10 cellular contexts compared by ENCODE assay signal in the genomic region with DNA sequence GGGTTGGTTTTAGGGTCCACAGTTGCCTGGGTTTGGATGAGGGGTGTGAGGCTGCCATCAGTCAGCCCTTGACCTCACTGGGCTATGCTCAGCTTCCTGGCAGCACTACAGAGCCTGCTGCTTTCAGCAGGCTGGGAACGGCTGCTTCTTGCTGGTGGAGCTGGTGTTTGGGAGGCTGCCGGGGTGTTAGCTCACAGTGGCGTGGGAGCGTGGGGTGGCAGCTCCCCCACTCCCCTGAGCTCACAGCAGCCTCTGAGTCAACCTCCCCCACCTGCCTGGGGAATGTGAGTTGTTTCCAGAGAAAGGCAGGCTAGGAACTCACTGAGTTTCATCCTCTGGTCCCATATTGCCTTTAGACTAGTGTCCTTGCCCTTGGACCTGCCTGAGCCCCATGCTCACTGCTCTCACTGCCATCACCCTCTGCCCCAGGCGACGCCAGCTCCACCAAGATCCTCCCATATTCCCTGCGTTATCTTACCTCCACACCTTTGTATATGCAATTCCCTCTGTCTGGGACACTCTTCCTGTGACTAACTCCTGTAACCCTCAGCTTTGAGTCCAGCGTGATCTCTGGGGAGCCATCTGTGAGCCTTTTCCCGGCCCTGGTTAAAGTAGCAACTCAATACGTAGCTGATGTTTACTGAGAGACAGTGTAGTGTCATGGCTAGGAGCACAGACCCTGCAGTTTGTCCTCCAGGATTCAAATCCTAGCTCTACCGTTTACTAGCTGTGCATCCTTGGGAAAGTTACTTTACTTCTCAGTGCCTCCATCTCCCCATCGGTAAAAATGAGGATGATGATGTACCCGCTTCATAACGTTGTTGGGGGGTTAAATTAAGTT. TPM values are rescaled to one million over a fixed set of nuclear protein-coding genes. Genes with fewer than 3 reads are reported as not detected.
DNase-seq lines count a peak whose midpoint lies in the region; ATAC-seq and TF ChIP-seq lines count a peak whose summit lies in the region.
"Had no signal": no experiment of that assay in that cellular context is flagged by ENCODE, and none has a peak within 500 bp of the region (broad histone marks: within the 10 kb centered on the region; RNA-seq: fewer than 3 reads in every experiment).

No MANE protein-coding gene starts in this region.

- ATAC-seq in stimulated activated naive B cell treated with anti-CD40 and anti-IgM and Interleukin-4, amounts not matched to agents 10 μg/mL and 1 μg/mL and 100 μg/mL, for 72 hours (replicated peaks), result no peak
- ATAC-seq in HG02610 (IDR thresholded peaks at IDR 0.05; ENCODE audit: unreplicated experiment), result no peak
- ATAC-seq: sciatic nerve had no signal

- H3K4me2 ChIP-seq in OCI-LY7 (ENCODE audit: low read length), result peak overlapping the region; percentile 79
- H3K4me2 ChIP-seq: hepatocyte had no signal

- peaks cover 88% of the 10 kb centered on the region for H3K4me1 ChIP-seq in OCI-LY7 (ENCODE audit: insufficient read depth, low read length, poor library complexity, severe bottlenecking)

- peaks cover 59% of the 10 kb centered on the region for H3K36me3 ChIP-seq in OCI-LY7 (ENCODE audit: insufficient read depth, low read length)

- H4K20me1 ChIP-seq in OCI-LY7 (ENCODE audit: insufficient read depth, low read length), result no peaks in the 10 kb centered on the region

- peak overlapping the region; percentile 99 for H3K27ac ChIP-seq in OCI-LY7 (ENCODE audit: low read depth, low read length, poor library complexity, severe bottlenecking)
- H3K27ac ChIP-seq: hepatocyte had no signal

- no peak for TF ChIP-seq CTCF in OCI-LY7 (conservative IDR thresholded peaks at IDR 0.05; ENCODE audit: low read length)

- CTCF ChIA-PET in OCI-LY7 (lab: Charles Lee; ENCODE audit: unreplicated experiment), result interaction anchor here (0.5 to 1.7 kb wide), 5 partner anchors 14 to 417 kb away, joined by 3 to 7 read pairs (median 3); no protein-coding TSS in a partner anchor

- peak overlapping the region; percentile 91 for H3K27ac Mint-ChIP-seq in activated T-helper 1 cell treated with anti-CD3 and anti-CD28 coated beads, Interleukin-12 subunit alpha, Interleukin-12 subunit beta, Interleukin-2, Interleukin-4 antibody, amounts not matched to agents 30 ng/mL and 10 ng/mL and 1 ng/mL, durations not matched to agents 14 hours and 24 hours and 36 hours
- peak overlapping the region; percentile 95 to 99 (median 96) for H3K27ac Mint-ChIP-seq in immature natural killer cell
- H3K27ac Mint-ChIP-seq in stimulated activated naive B cell treated with anti-CD40 and anti-IgM and Interleukin-4, amounts not matched to agents 10 μg/mL and 1 μg/mL and 100 μg/mL, for 72 hours, result peak overlapping the region; percentile 92

- peaks cover 60% of the 10 kb centered on the region for H3K4me1 Mint-ChIP-seq in activated T-helper 1 cell treated with anti-CD3 and anti-CD28 coated beads, Interleukin-12 subunit alpha, Interleukin-12 subunit beta, Interleukin-2, Interleukin-4 antibody, amounts not matched to agents 30 ng/mL and 10 ng/mL and 1 ng/mL, durations not matched to agents 14 hours and 24 hours and 36 hours (ENCODE audit: low read depth)
- H3K4me1 Mint-ChIP-seq in immature natural killer cell, result peaks cover 58 to 67% of the 10 kb centered on the region in 2 donors
- H3K4me1 Mint-ChIP-seq in stimulated activated naive B cell treated with anti-CD40 and anti-IgM and Interleukin-4, amounts not matched to agents 10 μg/mL and 1 μg/mL and 100 μg/mL, for 72 hours, result peaks cover 42 to 84% of the 10 kb centered on the region in 2 donors

- H3K9me2 ChIP-seq in OCI-LY7 (ENCODE audit: insufficient read depth, low read length), result no peaks in the 10 kb centered on the region

- BruUV-seq in OCI-LY7 (replicated peaks; lab: Mats Ljungman, UMichigan), result no TSS peak

- no peaks in the 10 kb centered on the region for H3K27me3 Mint-ChIP-seq in activated T-helper 1 cell treated with anti-CD3 and anti-CD28 coated beads, Interleukin-12 subunit alpha, Interleukin-12 subunit beta, Interleukin-2, Interleukin-4 antibody, amounts not matched to agents 30 ng/mL and 10 ng/mL and 1 ng/mL, durations not matched to agents 14 hours and 24 hours and 36 hours (ENCODE audit: insufficient read depth)
- peaks cover 6 to 19% (median 17%) of the 10 kb centered on the region in 3 donors for H3K27me3 Mint-ChIP-seq in immature natural killer cell (ENCODE audit: low read depth in 3 of 3)
- no peaks in the 10 kb centered on the region for H3K27me3 Mint-ChIP-seq in stimulated activated naive B cell treated with anti-CD40 and anti-IgM and Interleukin-4, amounts not matched to agents 10 μg/mL and 1 μg/mL and 100 μg/mL, for 72 hours

- H3K9me3 Mint-ChIP-seq in activated T-helper 1 cell treated with anti-CD3 and anti-CD28 coated beads, Interleukin-12 subunit alpha, Interleukin-12 subunit beta, Interleukin-2, Interleukin-4 antibody, amounts not matched to agents 30 ng/mL and 10 ng/mL and 1 ng/mL, durations not matched to agents 14 hours and 24 hours and 36 hours, result no peaks in the 10 kb centered on the region
- H3K9me3 Mint-ChIP-seq in immature natural killer cell, result no peaks in the 10 kb centered on the region
- H3K9me3 Mint-ChIP-seq in stimulated activated naive B cell treated with anti-CD40 and anti-IgM and Interleukin-4, amounts not matched to agents 10 μg/mL and 1 μg/mL and 100 μg/mL, for 72 hours, result no peaks in the 10 kb centered on the region

- DNase-seq in OCI-LY7 (ENCODE audit: low spot score) (no peak), immature natural killer cell (peak; percentile 46 to 68 (median 55)), NCI-H748 treated with DMSO at 0.1 percent for 48 hours (lab: John Stamatoyannopoulos, UW) (no peak), DMS153 treated with DMSO at 0.1 percent for 48 hours (lab: John Stamatoyannopoulos, UW; ENCODE audit: unreplicated experiment) (no peak)
- DNase-seq in activated T-helper 1 cell treated with anti-CD3 and anti-CD28 coated beads, Interleukin-12 subunit alpha, Interleukin-12 subunit beta, Interleukin-2, Interleukin-4 antibody, amounts not matched to agents 30 ng/mL and 10 ng/mL and 1 ng/mL, durations not matched to agents 14 hours and 24 hours and 36 hours (ENCODE audit: low spot score), result no peak
- no peak for DNase-seq in stimulated activated naive B cell treated with anti-CD40 and anti-IgM and Interleukin-4, amounts not matched to agents 10 μg/mL and 1 μg/mL and 100 μg/mL, for 72 hours
- DNase-seq: amniotic stem cell had no signal

- no peak overlapping the region for H2AFZ ChIP-seq in OCI-LY7 (ENCODE audit: low read length)
- H2AFZ ChIP-seq: hepatocyte had no signal

- POLR2A ChIA-PET in OCI-LY7 (lab: Charles Lee), result interaction anchor here (0.6 to 6.2 kb wide), 12 partner anchors 11 to 57 kb away, joined by 3 to 39 read pairs (median 4); partner anchors contain the start of gene PPP1R16B

- no peak overlapping the region for H3K4me3 ChIP-seq in OCI-LY7 (ENCODE audit: low read depth, low read length, poor library complexity, severe bottlenecking)
- H3K4me3 ChIP-seq: hepatocyte had no signal

- H3K9me3 ChIP-seq in OCI-LY7 (ENCODE audit: low read length), result no peaks in the 10 kb centered on the region

- peaks cover 75% of the 10 kb centered on the region for H3K79me2 ChIP-seq in OCI-LY7 (ENCODE audit: insufficient read depth, low read depth, low read length)
- H3K79me2 ChIP-seq: hepatocyte had no signal

- peak overlapping the region; percentile 4 for H3K4me3 Mint-ChIP-seq in activated T-helper 1 cell treated with anti-CD3 and anti-CD28 coated beads, Interleukin-12 subunit alpha, Interleukin-12 subunit beta, Interleukin-2, Interleukin-4 antibody, amounts not matched to agents 30 ng/mL and 10 ng/mL and 1 ng/mL, durations not matched to agents 14 hours and 24 hours and 36 hours
- H3K4me3 Mint-ChIP-seq in immature natural killer cell, result peak overlapping the region; percentile 50 to 83 (median 76)
- H3K4me3 Mint-ChIP-seq in stimulated activated naive B cell treated with anti-CD40 and anti-IgM and Interleukin-4, amounts not matched to agents 10 μg/mL and 1 μg/mL and 100 μg/mL, for 72 hours, result peak overlapping the region in 1 of 2 donors; percentile 16

- H3K36me3 Mint-ChIP-seq in activated T-helper 1 cell treated with anti-CD3 and anti-CD28 coated beads, Interleukin-12 subunit alpha, Interleukin-12 subunit beta, Interleukin-2, Interleukin-4 antibody, amounts not matched to agents 30 ng/mL and 10 ng/mL and 1 ng/mL, durations not matched to agents 14 hours and 24 hours and 36 hours (ENCODE audit: low read depth), result peaks cover 56% of the 10 kb centered on the region
- peaks cover 0 to 18% (median 5%) of the 10 kb centered on the region in 3 donors for H3K36me3 Mint-ChIP-seq in immature natural killer cell
- peaks cover 31 to 43% of the 10 kb centered on the region in 2 donors for H3K36me3 Mint-ChIP-seq in stimulated activated naive B cell treated with anti-CD40 and anti-IgM and Interleukin-4, amounts not matched to agents 10 μg/mL and 1 μg/mL and 100 μg/mL, for 72 hours

- intact Hi-C loops in OCI-LY7 (cut with micrococcal nuclease; ENCODE audit: unreplicated experiment), result no loop called here
- intact Hi-C loops in activated T-helper 1 cell treated with anti-CD3 and anti-CD28 coated beads, Interleukin-12 subunit alpha, Interleukin-12 subunit beta, Interleukin-2, Interleukin-4 antibody, amounts not matched to agents 30 ng/mL and 10 ng/mL and 1 ng/mL, durations not matched to agents 14 hours and 24 hours and 36 hours (cut with micrococcal nuclease), result loop anchor here (5.0 kb wide), 1 partner anchor 157 kb away; no protein-coding TSS in a partner anchor

RNA-seq across cellular contexts. Expression of gene PPP1R16B, which starts 34.8 kb away (rescaled TPM):
- 44.3 and 49.7 TPM in 2 replicates for total RNA-seq in OCI-LY7 (2014; rRNA removed; shearing (Covaris generic))
- 41.3 and 45.4 TPM in 2 replicates for total RNA-seq in OCI-LY7 (2022)
- 139 and 143 TPM in 2 replicates for total RNA-seq in activated T-helper 1 cell treated with anti-CD3 and anti-CD28 coated beads, Interleukin-12 subunit alpha, Interleukin-12 subunit beta, Interleukin-2, Interleukin-4 antibody, amounts not matched to agents 30 ng/mL and 10 ng/mL and 1 ng/mL, durations not matched to agents 14 hours and 24 hours and 36 hours
- polyA plus RNA-seq in immature natural killer cell, result 10 to 100 TPM; 23.6 to 42.8 (median 24.9) TPM

Comparison
In these comparisons a context has a peak if more than half of its experiments do, and no peak if none do; other contexts are left out.
1. DNase-seq: peak in immature natural killer cell (3 of 3); none in OCI-LY7 (single experiment), activated T-helper 1 cell treated with anti-CD3 and anti-CD28 coated beads, Interleukin-12 subunit alpha, Interleukin-12 subunit beta, Interleukin-2, Interleukin-4 antibody, amounts not matched to agents 30 ng/mL and 10 ng/mL and 1 ng/mL, durations not matched to agents 14 hours and 24 hours and 36 hours (single experiment), stimulated activated naive B cell treated with anti-CD40 and anti-IgM and Interleukin-4, amounts not matched to agents 10 μg/mL and 1 μg/mL and 100 μg/mL, for 72 hours (single experiment), NCI-H748 treated with DMSO at 0.1 percent for 48 hours (single experiment) and DMS153 treated with DMSO at 0.1 percent for 48 hours (single experiment).
2. Peak in every context shown above with its lines, with median percentiles within 50 percentile points of each other: H3K27ac Mint-ChIP-seq.